Comparison of ENCODE assay signal across 13 cellular contexts in genomic region chr12:81502912-81503695, GRCh38.
A peak's percentile ranks its signal among the peaks of the same experiment; 100 is the strongest.
DNase-seq lines count a peak whose midpoint lies in the region; ATAC-seq, FAIRE-seq and TF ChIP-seq lines count a peak whose summit lies in the region.
"Had no signal": no experiment of that assay in that cellular context is flagged by ENCODE, and none has a peak within 500 bp of the region (broad histone marks: within the 10 kb centered on the region; RNA-seq: fewer than 3 reads in every experiment).

No MANE protein-coding gene starts in this region.

- no peaks in the 10 kb centered on the region for H3K4me1 ChIP-seq in gastroesophageal sphincter
- H3K4me1 ChIP-seq: adrenal gland had no signal

- DNase-seq in D721Med (ENCODE audit: insufficient read length, low spot score) (no peak), MG63 (peak; percentile 20), dedifferentiated amniotic fluid mesenchymal stem cell (ENCODE audit: extremely low spot score) (peak; percentile 81), mucosa of gallbladder (ENCODE audit: low spot score) (peak; percentile 10), GM19239 (ENCODE audit: insufficient read length, low spot score) (no peak), cerebellar nuclear complex (lab: John Stamatoyannopoulos, UW) (no peak)
- DNase-seq: adrenal gland; KG1; NCI-H1930; stimulated activated CD4-positive, alpha-beta T cell treated with anti-CD3 and anti-CD28 coated beads, Interleukin-4, amount 100 ng/mL, for 1 hour; stimulated activated naive CD8-positive, alpha-beta T cell treated with anti-CD3 and anti-CD28 coated beads, Interleukin-15, Interleukin-2, amounts not matched to agents 100 U/mL and 50 U/mL, for 24 hours had no signal

- TF ChIP-seq CTCF in D721Med (IDR thresholded peaks at IDR 0.05; ENCODE audit: insufficient read depth, missing control alignments) (no peak), gastroesophageal sphincter (IDR thresholded peaks at IDR 0.05) (no peak)

- H3K27ac ChIP-seq in gastroesophageal sphincter, result no peak overlapping the region
- H3K27ac ChIP-seq: adrenal gland had no signal

- H3K36me3 ChIP-seq in MG63, result no peaks in the 10 kb centered on the region
- no peaks in the 10 kb centered on the region for H3K36me3 ChIP-seq in gastroesophageal sphincter
- H3K36me3 ChIP-seq: adrenal gland had no signal

- peak; percentile 80 for FAIRE-seq in D721Med (lab: Jason Lieb, UNC)
- no peak for FAIRE-seq in GM19239 (lab: Jason Lieb, UNC)

- no peak for TF ChIP-seq POLR2A in gastroesophageal sphincter (IDR thresholded peaks at IDR 0.05)

- WGBS in gastroesophageal sphincter (ENCODE audit: low coverage in 1 of 2), 2 donors, result 62 to 63% methylated on average over 2 to 3 of the region's 3 CpGs

- H3K4me3 ChIP-seq in MG63, result no peak overlapping the region
- H3K4me3 ChIP-seq in gastroesophageal sphincter, result no peak overlapping the region
- H3K4me3 ChIP-seq: adrenal gland had no signal

- no peaks in the 10 kb centered on the region for H3K9me3 ChIP-seq in MG63
- H3K9me3 ChIP-seq in gastroesophageal sphincter, result no peaks in the 10 kb centered on the region
- H3K9me3 ChIP-seq: adrenal gland had no signal

- ATAC-seq in gastroesophageal sphincter (no peak), HG03442 (IDR thresholded peaks at IDR 0.05; ENCODE audit: unreplicated experiment) (no peak)
- ATAC-seq: stimulated activated naive CD8-positive, alpha-beta T cell treated with anti-CD3 and anti-CD28 coated beads, Interleukin-15, Interleukin-2, amounts not matched to agents 100 U/mL and 50 U/mL, for 24 hours had no signal

- H3K27me3 ChIP-seq in MG63 (no peaks in the 10 kb centered on the region), gastroesophageal sphincter (no peaks in the 10 kb centered on the region)
- H3K27me3 ChIP-seq: adrenal gland had no signal

- TF ChIP-seq EP300 in gastroesophageal sphincter (IDR thresholded peaks at IDR 0.05), result no peak

Comparison
In these comparisons a context has a peak if more than half of its experiments do, and no peak if none do; other contexts are left out.
1. DNase-seq: peak in MG63 (single experiment), dedifferentiated amniotic fluid mesenchymal stem cell (single experiment) and mucosa of gallbladder (single experiment); none in D721Med (single experiment), GM19239 (single experiment) and cerebellar nuclear complex (0 of 2).